23 cellular contexts compared by ENCODE assay signal in the genomic region with DNA sequence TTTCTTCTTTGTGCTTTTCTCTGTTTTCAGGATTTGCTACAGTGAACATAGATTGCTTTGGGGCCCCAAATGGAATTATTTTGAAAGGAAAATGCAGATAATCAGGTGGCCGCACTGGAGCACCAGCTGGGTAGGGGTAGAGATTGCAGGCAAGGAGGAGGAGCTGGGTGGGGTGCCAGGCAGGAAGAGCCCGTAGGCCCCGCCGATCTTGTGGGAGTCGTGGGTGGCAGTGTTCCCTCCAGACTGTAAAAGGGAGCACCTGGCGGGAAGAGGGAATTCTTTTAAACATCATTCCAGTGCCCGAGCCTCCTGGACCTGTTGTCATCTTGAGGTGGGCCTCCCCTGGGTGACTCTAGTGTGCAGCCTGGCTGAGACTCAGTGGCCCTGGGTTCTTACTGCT. TPM values are rescaled to one million over a fixed set of nuclear protein-coding genes. Genes with fewer than 3 reads are reported as not detected.
"Had no signal": no experiment of that assay in that cellular context is flagged by ENCODE, and none has a peak within 500 bp of the region (broad histone marks: within the 10 kb centered on the region; RNA-seq: fewer than 3 reads in every experiment).

No MANE protein-coding gene starts in this region.

- H3K27ac ChIP-seq: SJSA1 had no signal

- DNase-seq: IMR-90, Karpas-422, KG1, MM.1S, NCI-H1092 treated with DMSO at 0.1 percent for 48 hours, NCI-H1436, NCI-H1930, NCI-H2081, NCI-H2107, NCI-H226, NCI-H510A, NCI-H524 treated with DMSO at 0.1 percent for 48 hours, NCI-H69, NCI-H774, Right ventricle myocardium superior, RPMI8226, SIG-M5, SK-N-SH, SW 1271 had no signal

- H3K4me3 ChIP-seq: SJSA1 had no signal

- H3K27me3 ChIP-seq: SJSA1 had no signal

- ATAC-seq: HepG2 had no signal

RNA-seq across cellular contexts. Expression of gene STH, which starts 1.2 kb away (rescaled TPM):
- total RNA-seq: HepG2, HT1080, IMR-90, M059J, Right ventricle myocardium superior, SJSA1 had no signal
- polyA plus RNA-seq: HepG2, IMR-90, SK-N-SH had no signal
